Comparison of ENCODE assay signal across 1 cellular context in the genomic region with DNA sequence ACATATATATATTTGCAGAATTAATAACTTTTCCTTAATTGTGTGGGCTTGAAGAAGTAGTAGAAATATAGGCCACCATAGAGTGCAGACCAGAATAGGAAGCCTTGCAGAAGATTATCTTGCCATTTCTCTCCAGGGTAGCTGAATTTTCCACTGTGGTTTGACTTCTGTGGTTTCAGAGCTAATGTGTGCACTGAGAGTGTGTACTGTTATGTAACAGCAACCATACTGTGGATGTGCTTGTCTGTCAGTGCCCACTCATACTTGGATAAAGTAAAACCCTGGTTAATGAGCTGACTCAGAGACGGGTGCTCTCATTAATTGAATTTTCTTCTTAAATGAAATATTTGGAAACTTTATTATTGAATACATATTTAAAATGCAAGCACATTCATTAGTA.
TF ChIP-seq lines count a peak whose summit lies in the region.

No MANE protein-coding gene starts in this region.

TF ChIP-seq in HepG2, 621 proteins besides CTCF, POLR2A, EP300 and RAD21 (continued from another document):
- TF ChIP-seq, protein P1, sequence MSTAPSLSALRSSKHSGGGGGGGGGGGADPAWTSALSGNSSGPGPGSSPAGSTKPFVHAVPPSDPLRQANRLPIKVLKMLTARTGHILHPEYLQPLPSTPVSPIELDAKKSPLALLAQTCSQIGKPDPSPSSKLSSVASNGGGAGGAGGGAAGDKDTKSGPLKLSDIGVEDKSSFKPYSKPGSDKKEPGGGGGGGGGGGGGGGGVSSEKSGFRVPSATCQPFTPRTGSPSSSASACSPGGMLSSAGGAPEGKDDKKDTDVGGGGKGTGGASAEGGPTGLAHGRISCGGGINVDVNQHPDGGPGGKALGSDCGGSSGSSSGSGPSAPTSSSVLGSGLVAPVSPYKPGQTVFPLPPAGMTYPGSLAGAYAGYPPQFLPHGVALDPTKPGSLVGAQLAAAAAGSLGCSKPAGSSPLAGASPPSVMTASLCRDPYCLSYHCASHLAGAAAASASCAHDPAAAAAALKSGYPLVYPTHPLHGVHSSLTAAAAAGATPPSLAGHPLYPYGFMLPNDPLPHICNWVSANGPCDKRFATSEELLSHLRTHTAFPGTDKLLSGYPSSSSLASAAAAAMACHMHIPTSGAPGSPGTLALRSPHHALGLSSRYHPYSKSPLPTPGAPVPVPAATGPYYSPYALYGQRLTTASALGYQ (CRISPR knock-in tag; IDR thresholded peaks at IDR 0.05): no peak
- TF ChIP-seq ZNF761 (CRISPR knock-in tag; conservative IDR thresholded peaks at IDR 0.05) (no peak), ZNF816 (CRISPR knock-in tag; IDR thresholded peaks at IDR 0.05; ENCODE audit: borderline replicate concordance) (no peak), ZNF775 (CRISPR knock-in tag; IDR thresholded peaks at IDR 0.05; ENCODE audit: borderline replicate concordance) (no peak), ZMYM3 (CRISPR knock-in tag; IDR thresholded peaks at IDR 0.05) (no peak), THYN1 (CRISPR knock-in tag; IDR thresholded peaks at IDR 0.05; ENCODE audit: borderline replicate concordance, low read depth) (no peak)
- TF ChIP-seq, protein P2, sequence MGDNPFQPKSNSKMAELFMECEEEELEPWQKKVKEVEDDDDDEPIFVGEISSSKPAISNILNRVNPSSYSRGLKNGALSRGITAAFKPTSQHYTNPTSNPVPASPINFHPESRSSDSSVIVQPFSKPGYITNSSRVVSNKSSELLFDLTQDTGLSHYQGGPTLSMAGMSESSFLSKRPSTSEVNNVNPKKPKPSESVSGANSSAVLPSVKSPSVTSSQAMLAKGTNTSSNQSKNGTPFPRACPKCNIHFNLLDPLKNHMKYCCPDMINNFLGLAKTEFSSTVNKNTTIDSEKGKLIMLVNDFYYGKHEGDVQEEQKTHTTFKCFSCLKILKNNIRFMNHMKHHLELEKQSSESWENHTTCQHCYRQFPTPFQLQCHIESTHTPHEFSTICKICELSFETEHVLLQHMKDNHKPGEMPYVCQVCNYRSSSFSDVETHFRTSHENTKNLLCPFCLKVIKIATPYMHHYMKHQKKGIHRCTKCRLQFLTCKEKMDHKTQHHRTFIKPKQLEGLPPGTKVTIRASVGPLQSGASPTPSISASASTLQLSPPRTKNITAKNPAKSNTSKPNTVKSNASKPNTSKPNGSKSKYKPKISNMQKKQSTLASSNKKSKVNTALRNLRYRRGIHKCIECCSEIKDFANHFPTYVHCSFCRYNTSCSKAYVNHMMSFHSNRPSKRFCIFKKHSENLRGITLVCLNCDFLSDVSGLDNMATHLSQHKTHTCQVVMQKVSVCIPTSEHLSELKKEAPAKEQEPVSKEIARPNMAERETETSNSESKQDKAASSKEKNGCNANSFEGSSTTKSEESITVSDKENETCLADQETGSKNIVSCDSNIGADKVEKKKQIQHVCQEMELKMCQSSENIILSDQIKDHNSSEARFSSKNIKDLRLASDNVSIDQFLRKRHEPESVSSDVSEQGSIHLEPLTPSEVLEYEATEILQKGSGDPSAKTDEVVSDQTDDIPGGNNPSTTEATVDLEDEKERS (CRISPR knock-in tag; IDR thresholded peaks at IDR 0.05): no peak
- TF ChIP-seq, protein P3, sequence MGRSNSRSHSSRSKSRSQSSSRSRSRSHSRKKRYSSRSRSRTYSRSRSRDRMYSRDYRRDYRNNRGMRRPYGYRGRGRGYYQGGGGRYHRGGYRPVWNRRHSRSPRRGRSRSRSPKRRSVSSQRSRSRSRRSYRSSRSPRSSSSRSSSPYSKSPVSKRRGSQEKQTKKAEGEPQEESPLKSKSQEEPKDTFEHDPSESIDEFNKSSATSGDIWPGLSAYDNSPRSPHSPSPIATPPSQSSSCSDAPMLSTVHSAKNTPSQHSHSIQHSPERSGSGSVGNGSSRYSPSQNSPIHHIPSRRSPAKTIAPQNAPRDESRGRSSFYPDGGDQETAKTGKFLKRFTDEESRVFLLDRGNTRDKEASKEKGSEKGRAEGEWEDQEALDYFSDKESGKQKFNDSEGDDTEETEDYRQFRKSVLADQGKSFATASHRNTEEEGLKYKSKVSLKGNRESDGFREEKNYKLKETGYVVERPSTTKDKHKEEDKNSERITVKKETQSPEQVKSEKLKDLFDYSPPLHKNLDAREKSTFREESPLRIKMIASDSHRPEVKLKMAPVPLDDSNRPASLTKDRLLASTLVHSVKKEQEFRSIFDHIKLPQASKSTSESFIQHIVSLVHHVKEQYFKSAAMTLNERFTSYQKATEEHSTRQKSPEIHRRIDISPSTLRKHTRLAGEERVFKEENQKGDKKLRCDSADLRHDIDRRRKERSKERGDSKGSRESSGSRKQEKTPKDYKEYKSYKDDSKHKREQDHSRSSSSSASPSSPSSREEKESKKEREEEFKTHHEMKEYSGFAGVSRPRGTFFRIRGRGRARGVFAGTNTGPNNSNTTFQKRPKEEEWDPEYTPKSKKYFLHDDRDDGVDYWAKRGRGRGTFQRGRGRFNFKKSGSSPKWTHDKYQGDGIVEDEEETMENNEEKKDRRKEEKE (IDR thresholded peaks at IDR 0.05): no peak
